In genomic region chr10:130902929-130903328, GRCh38 we compare ENCODE assay signal across 3 cellular contexts.
"Had no signal": no experiment of that assay in that cellular context is flagged by ENCODE, and none has a peak within 500 bp of the region (broad histone marks: within the 10 kb centered on the region; RNA-seq: fewer than 3 reads in every experiment).

No MANE protein-coding gene starts in this region.

- ATAC-seq: GM12878 had no signal

- DNase-seq: GDM1, GF-D8 had no signal

- H3K4me3 ChIP-seq: GM12878 had no signal
